Comparison of ENCODE assay signal across 10 cellular contexts in genomic region chr1:25020173-25020840, GRCh38.
A peak's percentile ranks its signal among the peaks of the same experiment; 100 is the strongest.
DNase-seq lines count a peak whose midpoint lies in the region; ATAC-seq and TF ChIP-seq lines count a peak whose summit lies in the region.
"Had no signal": no experiment of that assay in that cellular context is flagged by ENCODE, and none has a peak within 500 bp of the region (broad histone marks: within the 10 kb centered on the region; RNA-seq: fewer than 3 reads in every experiment).

No MANE protein-coding gene starts in this region.

- DNase-seq in A673 (ENCODE audit: low spot score) (no peak), glutamatergic neuron (no peak), GM23338 (ENCODE audit: low spot score) (no peak), midbrain (lab: John Stamatoyannopoulos, UW) (no peak), GM20000 (ENCODE audit: low spot score) (no peak)
- no peak for DNase-seq in CD8-positive, alpha-beta T cell
- no peak for DNase-seq in stimulated activated CD4-positive, alpha-beta T cell treated with anti-CD3 and anti-CD28 coated beads, Interleukin-4, amount 100 ng/mL, for 1 hour
- DNase-seq: aorta, T-helper 9 cell had no signal

- H3K9me2 ChIP-seq in SU-DHL-6 (replicated peaks; ENCODE audit: insufficient read depth, low read length) = no peaks in the 10 kb centered on the region
- no peaks in the 10 kb centered on the region for H3K9me2 ChIP-seq in GM23338 (ENCODE audit: insufficient read depth)

- no peaks in the 10 kb centered on the region for H3K79me2 ChIP-seq in SU-DHL-6 (ENCODE audit: insufficient read depth, low read length)
- no peaks in the 10 kb centered on the region for H3K79me2 ChIP-seq in GM23338 (replicated peaks; ENCODE audit: insufficient read depth)

- H3K36me3 Mint-ChIP-seq in CD8-positive, alpha-beta T cell = no peaks in the 10 kb centered on the region
- H3K36me3 Mint-ChIP-seq in glutamatergic neuron (ENCODE audit: unreplicated experiment) = peaks cover 6% of the 10 kb centered on the region
- H3K36me3 Mint-ChIP-seq in GM23338 (ENCODE audit: low read depth) = no peaks in the 10 kb centered on the region

- H3K36me3 ChIP-seq in A673 (ENCODE audit: insufficient read depth, low read length, poor library complexity, severe bottlenecking) (no peaks in the 10 kb centered on the region), SU-DHL-6 (ENCODE audit: low read length) (no peaks in the 10 kb centered on the region), GM23338 (ENCODE audit: insufficient read depth) (no peaks in the 10 kb centered on the region)
- H3K36me3 ChIP-seq in CD8-positive, alpha-beta T cell (ENCODE audit: insufficient read depth, low read length) = no peaks in the 10 kb centered on the region

- peak overlapping the region; percentile 93 for H3K27ac Mint-ChIP-seq in CD8-positive, alpha-beta T cell
- H3K27ac Mint-ChIP-seq in glutamatergic neuron (ENCODE audit: unreplicated experiment) (peak overlapping the region; percentile 68), GM23338 (no peak overlapping the region)

- H4K20me1 ChIP-seq in SU-DHL-6 (ENCODE audit: low read depth, low read length) = no peaks in the 10 kb centered on the region
- H4K20me1 ChIP-seq in GM23338 (replicated peaks; ENCODE audit: insufficient read depth) = no peaks in the 10 kb centered on the region

- H3K4me1 ChIP-seq in A673 (ENCODE audit: insufficient read depth, low read length, poor library complexity, severe bottlenecking) (peaks cover 28% of the 10 kb centered on the region), GM23338 (ENCODE audit: insufficient read depth) (no peaks in the 10 kb centered on the region)
- peaks cover 78% of the 10 kb centered on the region for H3K4me1 ChIP-seq in CD8-positive, alpha-beta T cell (ENCODE audit: insufficient read depth, low read length)

- no peaks in the 10 kb centered on the region for H3K27me3 Mint-ChIP-seq in CD8-positive, alpha-beta T cell (ENCODE audit: low read depth)
- peaks cover 11% of the 10 kb centered on the region for H3K27me3 Mint-ChIP-seq in glutamatergic neuron (ENCODE audit: unreplicated experiment)
- peaks cover 8% of the 10 kb centered on the region for H3K27me3 Mint-ChIP-seq in GM23338 (ENCODE audit: insufficient read depth, low read depth, poor library complexity)

- BruUV-seq in A673 (replicated peaks; lab: Mats Ljungman, UMichigan) = no TSS peak

- intact Hi-C loops in A673 (cut with micrococcal nuclease; ENCODE audit: unreplicated experiment) = no loop called here
- intact Hi-C loops in CD8-positive, alpha-beta T cell (cut with DNase I, micrococcal nuclease) = loop anchor here in 1 of 2 experiments (10.0 kb wide), 1 partner anchor 516 kb away; the partner anchor contains the start of gene RCAN3

- H3K4me3 ChIP-seq in A673 (ENCODE audit: low read depth, low read length, poor library complexity, severe bottlenecking) (no peak overlapping the region), SU-DHL-6 (ENCODE audit: insufficient read depth, low read length, poor library complexity, severe bottlenecking) (no peak overlapping the region), GM23338 (no peak overlapping the region)
- no peak overlapping the region for H3K4me3 ChIP-seq in CD8-positive, alpha-beta T cell (ENCODE audit: low read depth, low read length)

- H3K9me3 ChIP-seq in A673 (ENCODE audit: low read depth, low read length, poor library complexity, severe bottlenecking) (no peaks in the 10 kb centered on the region), SU-DHL-6 (ENCODE audit: insufficient read depth, low read length) (no peaks in the 10 kb centered on the region)
- no peaks in the 10 kb centered on the region for H3K9me3 ChIP-seq in CD8-positive, alpha-beta T cell (ENCODE audit: low read length)

- H3F3A ChIP-seq in SU-DHL-6 (ENCODE audit: insufficient read depth) (peaks cover 15% of the 10 kb centered on the region), GM23338 (replicated peaks; ENCODE audit: low read depth) (no peaks in the 10 kb centered on the region)

- H3K4me1 Mint-ChIP-seq in CD8-positive, alpha-beta T cell (ENCODE audit: low read depth) = peaks cover 79% of the 10 kb centered on the region
- H3K4me1 Mint-ChIP-seq in glutamatergic neuron (ENCODE audit: low read depth, unreplicated experiment) = no peaks in the 10 kb centered on the region
- peaks cover 20% of the 10 kb centered on the region for H3K4me1 Mint-ChIP-seq in GM23338

- H3K9me3 Mint-ChIP-seq in CD8-positive, alpha-beta T cell = no peaks in the 10 kb centered on the region
- H3K9me3 Mint-ChIP-seq in glutamatergic neuron (ENCODE audit: unreplicated experiment) (peaks cover 6% of the 10 kb centered on the region), GM23338 (no peaks in the 10 kb centered on the region; the same call in 2 of the 3 replicates)

- CTCF ChIA-PET in A673 (lab: Charles Lee) = no interaction called here
- CTCF ChIA-PET in CD8-positive, alpha-beta T cell (lab: Charles Lee) = no interaction called here

- no peak overlapping the region for H3K4me3 Mint-ChIP-seq in CD8-positive, alpha-beta T cell
- H3K4me3 Mint-ChIP-seq in glutamatergic neuron (ENCODE audit: unreplicated experiment) = no peak overlapping the region
- no peak overlapping the region for H3K4me3 Mint-ChIP-seq in GM23338

- no peak overlapping the region for H3K9ac ChIP-seq in SU-DHL-6 (ENCODE audit: low read length)

- peak overlapping the region; percentile 42 for H3K4me2 ChIP-seq in SU-DHL-6 (ENCODE audit: low read depth, low read length, poor library complexity, severe bottlenecking)
- no peak overlapping the region for H3K4me2 ChIP-seq in GM23338

- POLR2A ChIA-PET in A673 (lab: Charles Lee; ENCODE audit: low non-redundant PET) = no interaction called here
- POLR2A ChIA-PET in CD8-positive, alpha-beta T cell (lab: Charles Lee) = interaction anchor here (1.1 kb wide), 1 partner anchor 49 kb away, joined by 4 read pairs; no protein-coding TSS in a partner anchor

- H3K27me3 ChIP-seq in A673 (replicated peaks; ENCODE audit: insufficient read depth, low read depth, low read length, poor library complexity) (no peaks in the 10 kb centered on the region), SU-DHL-6 (ENCODE audit: low read length) (no peaks in the 10 kb centered on the region), GM23338 (ENCODE audit: insufficient read depth) (no peaks in the 10 kb centered on the region)
- H3K27me3 ChIP-seq in CD8-positive, alpha-beta T cell (ENCODE audit: insufficient read depth, low read length) = no peaks in the 10 kb centered on the region

- no peak for ATAC-seq in CD8-positive, alpha-beta T cell
- ATAC-seq in GM23338 = no peak

- H2AFZ ChIP-seq in SU-DHL-6 (ENCODE audit: low read depth, low read length, severe bottlenecking) = no peak overlapping the region
- H2AFZ ChIP-seq in GM23338 = no peak overlapping the region

- H3K27ac ChIP-seq in A673 (ENCODE audit: low read depth, low read length, poor library complexity, severe bottlenecking) (peak overlapping the region; percentile 89), SU-DHL-6 (ENCODE audit: low read depth, low read length) (peak overlapping the region; percentile 96), GM23338 (ENCODE audit: low read depth) (no peak overlapping the region)
- no peak overlapping the region for H3K27ac ChIP-seq in CD8-positive, alpha-beta T cell (ENCODE audit: low read depth, low read length)

- no peak for TF ChIP-seq CTCF in A673 (conservative IDR thresholded peaks at IDR 0.05; ENCODE audit: low read depth, low read length)
- TF ChIP-seq CTCF in CD8-positive, alpha-beta T cell (IDR thresholded peaks at IDR 0.05) = no peak
- TF ChIP-seq CTCF in SU-DHL-6 (IDR thresholded peaks at IDR 0.05; ENCODE audit: insufficient read depth, low read length, poor library complexity, severe bottlenecking) = no peak
- TF ChIP-seq CTCF in glutamatergic neuron (IDR thresholded peaks at IDR 0.05; ENCODE audit: partially characterized antibody, unreplicated experiment) = no peak
- no peak for TF ChIP-seq CTCF in GM23338 (conservative IDR thresholded peaks at IDR 0.05; ENCODE audit: low read depth in 2 of 2)
- no peak for TF ChIP-seq CTCF in GM20000 (IDR thresholded peaks at IDR 0.05; ENCODE audit: extremely low read depth, missing control alignments)

TF ChIP-seq in GM23338, 12 proteins besides CTCF, POLR2A, EP300 and RAD21 (continues in another document):
- no peak for TF ChIP-seq EZH2phosphoT487 (IDR thresholded peaks at IDR 0.05; ENCODE audit: unreplicated experiment)
- no peak for TF ChIP-seq POLR2AphosphoS5 (IDR thresholded peaks at IDR 0.05; ENCODE audit: low read depth)
- no peak for TF ChIP-seq JUNB (IDR thresholded peaks at IDR 0.05; ENCODE audit: unreplicated experiment)

Comparison
In these comparisons a context has a peak if more than half of its experiments do, and no peak if none do; other contexts are left out.
1. H3K27ac ChIP-seq: peak in A673 (single experiment) and SU-DHL-6 (single experiment); none in CD8-positive, alpha-beta T cell (single experiment) and GM23338 (single experiment).